1 cellular context compared by ENCODE assay signal in genomic region chr19:47141695-47142094, GRCh38.
TF ChIP-seq lines count a peak whose summit lies in the region.

No MANE protein-coding gene starts in this region.

TF ChIP-seq in GM23338, 12 proteins besides CTCF, POLR2A, EP300 and RAD21 (continued from another document):
- TF ChIP-seq ZNF462 (CRISPR knock-in tag; IDR thresholded peaks at IDR 0.05), result no peak
- TF ChIP-seq ETS1 (IDR thresholded peaks at IDR 0.05), result no peak
- no peak for TF ChIP-seq ZNF331 (CRISPR knock-in tag; IDR thresholded peaks at IDR 0.05; ENCODE audit: low read depth)
- TF ChIP-seq CREB1 (CRISPR knock-in tag; IDR thresholded peaks at IDR 0.05; ENCODE audit: low read depth), result no peak
- TF ChIP-seq ZNF114 (CRISPR knock-in tag; IDR thresholded peaks at IDR 0.05), result no peak
- no peak for TF ChIP-seq STAT1 (IDR thresholded peaks at IDR 0.05; ENCODE audit: unreplicated experiment)
- no peak for TF ChIP-seq EZH2phosphoT487 (IDR thresholded peaks at IDR 0.05; ENCODE audit: unreplicated experiment)
- TF ChIP-seq NANOG (IDR thresholded peaks at IDR 0.05; ENCODE audit: borderline replicate concordance), result no peak
- TF ChIP-seq JUNB (IDR thresholded peaks at IDR 0.05; ENCODE audit: unreplicated experiment), result no peak
- TF ChIP-seq POLR2AphosphoS5 (IDR thresholded peaks at IDR 0.05; ENCODE audit: low read depth), result no peak
- no peak for TF ChIP-seq REST (IDR thresholded peaks at IDR 0.05; ENCODE audit: unreplicated experiment)
